In genomic region chr4:22616516-22616915, GRCh38 we compare ENCODE assay signal across 23 cellular contexts.
"Had no signal": no experiment of that assay in that cellular context is flagged by ENCODE, and none has a peak within 500 bp of the region (broad histone marks: within the 10 kb centered on the region; RNA-seq: fewer than 3 reads in every experiment).

No MANE protein-coding gene starts in this region.

- H3K4me3 ChIP-seq: colonic mucosa, esophagus muscularis mucosa, gastroesophageal sphincter, heart right ventricle, left lung, lower lobe of right lung, mucosa of descending colon had no signal

- H3K9me3 ChIP-seq: colonic mucosa, esophagus muscularis mucosa, gastroesophageal sphincter, heart right ventricle, left lung, lower lobe of right lung, mucosa of descending colon had no signal

- H3K4me1 ChIP-seq: colonic mucosa, foreskin keratinocyte, heart right ventricle, left lung, lower lobe of right lung had no signal

- DNase-seq: colonic mucosa; cortex of kidney; effector CD4-positive, alpha-beta T cell; effector memory CD4-positive, alpha-beta T cell; foreskin keratinocyte; glutamatergic neuron; head of caudate nucleus; heart right ventricle; hippocampal formation; left cardiac atrium; left lung; left ventricle myocardium superior; lower lobe of right lung; mesenchymal stem cell; mucosa of descending colon; naive B cell; naive thymus-derived CD8-positive, alpha-beta T cell had no signal

- H3K27ac ChIP-seq: colonic mucosa, esophagus muscularis mucosa, foreskin keratinocyte, gastroesophageal sphincter, heart right ventricle, left lung, lower lobe of right lung had no signal

- FAIRE-seq: endothelial cell of umbilical vein, frontal cortex, islet of Langerhans, keratinocyte had no signal

- H3K36me3 ChIP-seq: colonic mucosa, esophagus muscularis mucosa, gastroesophageal sphincter, heart right ventricle, left lung, lower lobe of right lung had no signal

- H3K27me3 ChIP-seq: colonic mucosa, foreskin keratinocyte, gastroesophageal sphincter, heart right ventricle, left lung had no signal
